ENCODE assay signal across 1 cellular context in genomic region chr4:1200425-1201035, GRCh38.
A peak's percentile ranks its signal among the peaks of the same experiment; 100 is the strongest.
TF ChIP-seq lines count a peak whose summit lies in the region.

No MANE protein-coding gene starts in this region.

TF ChIP-seq in SK-N-SH, 30 proteins besides CTCF, POLR2A, EP300 and RAD21 (continued from another document):
- TF ChIP-seq REST (IDR thresholded peaks at IDR 0.05; ENCODE audit: low read depth, low read length) (no peak), MAX (IDR thresholded peaks at IDR 0.05; ENCODE audit: low read depth) (peak; percentile 55; the same call in 1 of the 2 replicates), RFX5 (IDR thresholded peaks at IDR 0.05; ENCODE audit: low read length) (no peak), GABPA (IDR thresholded peaks at IDR 0.05; ENCODE audit: low read depth) (no peak), USF2 (IDR thresholded peaks at IDR 0.05; ENCODE audit: borderline replicate concordance, low read depth, low read length) (no peak), SIN3A (IDR thresholded peaks at IDR 0.05; ENCODE audit: borderline replicate concordance, low read depth, low read length) (no peak), FOSL2 (IDR thresholded peaks at IDR 0.05; ENCODE audit: borderline replicate concordance, low read depth) (peak; percentile 26; the same call in 1 of the 2 replicates)
